In the genomic region with DNA sequence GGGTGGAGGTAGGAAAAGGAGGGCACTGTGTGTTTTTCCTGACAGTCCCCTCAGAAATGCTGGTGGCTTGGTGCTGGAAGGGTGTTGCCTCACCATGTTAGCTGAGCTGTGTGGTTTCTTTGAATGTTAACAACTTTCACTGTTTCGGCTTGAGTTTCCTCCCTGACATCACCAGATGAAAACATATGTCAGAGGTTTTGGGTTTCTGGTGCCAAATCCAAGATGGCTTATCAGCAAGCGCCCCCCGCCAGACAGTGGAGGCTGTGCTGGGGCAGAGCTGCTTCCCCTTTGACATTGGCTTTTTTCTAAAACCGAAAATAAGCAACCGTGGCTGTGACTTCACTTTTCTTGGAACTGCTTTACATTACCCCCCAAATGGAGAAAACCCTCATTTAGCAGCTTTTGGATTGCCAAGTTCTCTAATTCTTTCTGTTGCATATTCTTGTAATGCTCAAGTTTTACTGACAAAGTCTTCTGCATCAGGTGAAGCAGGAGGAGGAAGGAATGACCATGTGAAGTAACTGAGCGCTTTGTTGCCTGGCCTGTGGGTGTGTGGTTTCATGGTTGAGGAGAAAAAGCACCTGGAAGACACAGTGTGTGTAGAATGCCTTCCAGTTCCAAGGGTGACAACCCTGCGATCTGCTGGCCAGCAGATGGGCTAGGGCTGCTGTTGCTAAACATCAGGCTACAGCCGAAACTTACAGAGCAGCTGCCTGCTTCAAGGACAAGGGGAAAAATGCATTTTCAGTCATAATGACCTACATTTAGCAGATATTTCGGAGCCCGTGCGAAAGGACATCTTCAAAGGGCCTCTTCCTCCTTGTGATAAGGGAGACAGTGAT, we compare ENCODE assay signal across 1 cellular context.
TF ChIP-seq lines count a peak whose summit lies in the region.

No MANE protein-coding gene starts in this region.

TF ChIP-seq in GM12878, 131 proteins besides CTCF, POLR2A, EP300 and RAD21 (continued from another document and continues in another):
- TF ChIP-seq, protein P1, sequence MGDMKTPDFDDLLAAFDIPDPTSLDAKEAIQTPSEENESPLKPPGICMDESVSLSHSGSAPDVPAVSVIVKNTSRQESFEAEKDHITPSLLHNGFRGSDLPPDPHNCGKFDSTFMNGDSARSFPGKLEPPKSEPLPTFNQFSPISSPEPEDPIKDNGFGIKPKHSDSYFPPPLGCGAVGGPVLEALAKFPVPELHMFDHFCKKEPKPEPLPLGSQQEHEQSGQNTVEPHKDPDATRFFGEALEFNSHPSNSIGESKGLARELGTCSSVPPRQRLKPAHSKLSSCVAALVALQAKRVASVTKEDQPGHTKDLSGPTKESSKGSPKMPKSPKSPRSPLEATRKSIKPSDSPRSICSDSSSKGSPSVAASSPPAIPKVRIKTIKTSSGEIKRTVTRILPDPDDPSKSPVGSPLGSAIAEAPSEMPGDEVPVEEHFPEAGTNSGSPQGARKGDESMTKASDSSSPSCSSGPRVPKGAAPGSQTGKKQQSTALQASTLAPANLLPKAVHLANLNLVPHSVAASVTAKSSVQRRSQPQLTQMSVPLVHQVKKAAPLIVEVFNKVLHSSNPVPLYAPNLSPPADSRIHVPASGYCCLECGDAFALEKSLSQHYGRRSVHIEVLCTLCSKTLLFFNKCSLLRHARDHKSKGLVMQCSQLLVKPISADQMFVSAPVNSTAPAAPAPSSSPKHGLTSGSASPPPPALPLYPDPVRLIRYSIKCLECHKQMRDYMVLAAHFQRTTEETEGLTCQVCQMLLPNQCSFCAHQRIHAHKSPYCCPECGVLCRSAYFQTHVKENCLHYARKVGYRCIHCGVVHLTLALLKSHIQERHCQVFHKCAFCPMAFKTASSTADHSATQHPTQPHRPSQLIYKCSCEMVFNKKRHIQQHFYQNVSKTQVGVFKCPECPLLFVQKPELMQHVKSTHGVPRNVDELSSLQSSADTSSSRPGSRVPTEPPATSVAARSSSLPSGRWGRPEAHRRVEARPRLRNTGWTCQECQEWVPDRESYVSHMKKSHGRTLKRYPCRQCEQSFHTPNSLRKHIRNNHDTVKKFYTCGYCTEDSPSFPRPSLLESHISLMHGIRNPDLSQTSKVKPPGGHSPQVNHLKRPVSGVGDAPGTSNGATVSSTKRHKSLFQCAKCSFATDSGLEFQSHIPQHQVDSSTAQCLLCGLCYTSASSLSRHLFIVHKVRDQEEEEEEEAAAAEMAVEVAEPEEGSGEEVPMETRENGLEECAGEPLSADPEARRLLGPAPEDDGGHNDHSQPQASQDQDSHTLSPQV (IDR thresholded peaks at IDR 0.05) = peak; percentile 76
- TF ChIP-seq, protein P2, sequence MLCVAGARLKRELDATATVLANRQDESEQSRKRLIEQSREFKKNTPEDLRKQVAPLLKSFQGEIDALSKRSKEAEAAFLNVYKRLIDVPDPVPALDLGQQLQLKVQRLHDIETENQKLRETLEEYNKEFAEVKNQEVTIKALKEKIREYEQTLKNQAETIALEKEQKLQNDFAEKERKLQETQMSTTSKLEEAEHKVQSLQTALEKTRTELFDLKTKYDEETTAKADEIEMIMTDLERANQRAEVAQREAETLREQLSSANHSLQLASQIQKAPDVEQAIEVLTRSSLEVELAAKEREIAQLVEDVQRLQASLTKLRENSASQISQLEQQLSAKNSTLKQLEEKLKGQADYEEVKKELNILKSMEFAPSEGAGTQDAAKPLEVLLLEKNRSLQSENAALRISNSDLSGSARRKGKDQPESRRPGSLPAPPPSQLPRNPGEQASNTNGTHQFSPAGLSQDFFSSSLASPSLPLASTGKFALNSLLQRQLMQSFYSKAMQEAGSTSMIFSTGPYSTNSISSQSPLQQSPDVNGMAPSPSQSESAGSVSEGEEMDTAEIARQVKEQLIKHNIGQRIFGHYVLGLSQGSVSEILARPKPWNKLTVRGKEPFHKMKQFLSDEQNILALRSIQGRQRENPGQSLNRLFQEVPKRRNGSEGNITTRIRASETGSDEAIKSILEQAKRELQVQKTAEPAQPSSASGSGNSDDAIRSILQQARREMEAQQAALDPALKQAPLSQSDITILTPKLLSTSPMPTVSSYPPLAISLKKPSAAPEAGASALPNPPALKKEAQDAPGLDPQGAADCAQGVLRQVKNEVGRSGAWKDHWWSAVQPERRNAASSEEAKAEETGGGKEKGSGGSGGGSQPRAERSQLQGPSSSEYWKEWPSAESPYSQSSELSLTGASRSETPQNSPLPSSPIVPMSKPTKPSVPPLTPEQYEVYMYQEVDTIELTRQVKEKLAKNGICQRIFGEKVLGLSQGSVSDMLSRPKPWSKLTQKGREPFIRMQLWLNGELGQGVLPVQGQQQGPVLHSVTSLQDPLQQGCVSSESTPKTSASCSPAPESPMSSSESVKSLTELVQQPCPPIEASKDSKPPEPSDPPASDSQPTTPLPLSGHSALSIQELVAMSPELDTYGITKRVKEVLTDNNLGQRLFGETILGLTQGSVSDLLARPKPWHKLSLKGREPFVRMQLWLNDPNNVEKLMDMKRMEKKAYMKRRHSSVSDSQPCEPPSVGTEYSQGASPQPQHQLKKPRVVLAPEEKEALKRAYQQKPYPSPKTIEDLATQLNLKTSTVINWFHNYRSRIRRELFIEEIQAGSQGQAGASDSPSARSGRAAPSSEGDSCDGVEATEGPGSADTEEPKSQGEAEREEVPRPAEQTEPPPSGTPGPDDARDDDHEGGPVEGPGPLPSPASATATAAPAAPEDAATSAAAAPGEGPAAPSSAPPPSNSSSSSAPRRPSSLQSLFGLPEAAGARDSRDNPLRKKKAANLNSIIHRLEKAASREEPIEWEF (IDR thresholded peaks at IDR 0.05; ENCODE audit: insufficient replicate concordance, low read depth, low read length) = peak; percentile 37
- TF ChIP-seq, protein P3, sequence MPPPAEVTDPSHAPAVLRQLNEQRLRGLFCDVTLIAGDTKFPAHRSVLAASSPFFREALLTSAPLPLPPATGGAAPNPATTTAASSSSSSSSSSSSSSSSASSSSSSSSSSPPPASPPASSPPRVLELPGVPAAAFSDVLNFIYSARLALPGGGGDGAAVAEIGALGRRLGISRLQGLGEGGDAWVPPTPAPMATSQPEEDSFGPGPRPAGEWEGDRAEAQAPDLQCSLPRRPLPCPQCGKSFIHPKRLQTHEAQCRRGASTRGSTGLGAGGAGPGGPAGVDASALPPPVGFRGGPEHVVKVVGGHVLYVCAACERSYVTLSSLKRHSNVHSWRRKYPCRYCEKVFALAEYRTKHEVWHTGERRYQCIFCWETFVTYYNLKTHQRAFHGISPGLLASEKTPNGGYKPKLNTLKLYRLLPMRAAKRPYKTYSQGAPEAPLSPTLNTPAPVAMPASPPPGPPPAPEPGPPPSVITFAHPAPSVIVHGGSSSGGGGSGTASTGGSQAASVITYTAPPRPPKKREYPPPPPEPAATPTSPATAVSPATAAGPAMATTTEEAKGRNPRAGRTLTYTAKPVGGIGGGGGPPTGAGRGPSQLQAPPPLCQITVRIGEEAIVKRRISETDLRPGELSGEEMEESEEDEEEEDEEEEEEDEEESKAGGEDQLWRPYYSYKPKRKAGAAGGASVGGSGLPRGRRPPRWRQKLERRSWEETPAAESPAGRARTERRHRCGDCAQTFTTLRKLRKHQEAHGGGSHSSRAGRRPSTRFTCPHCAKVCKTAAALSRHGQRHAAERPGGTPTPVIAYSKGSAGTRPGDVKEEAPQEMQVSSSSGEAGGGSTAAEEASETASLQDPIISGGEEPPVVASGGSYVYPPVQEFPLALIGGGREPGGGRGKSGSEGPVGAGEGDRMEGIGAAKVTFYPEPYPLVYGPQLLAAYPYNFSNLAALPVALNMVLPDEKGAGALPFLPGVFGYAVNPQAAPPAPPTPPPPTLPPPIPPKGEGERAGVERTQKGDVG (CRISPR knock-in tag; IDR thresholded peaks at IDR 0.05) = no peak
- TF ChIP-seq RUNX3 (IDR thresholded peaks at IDR 0.05; ENCODE audit: low read length) (no peak), PAX8 (IDR thresholded peaks at IDR 0.05) (peak; percentile 55; the same call in 1 of the 2 replicates), IKZF2 (IDR thresholded peaks at IDR 0.05) (peak; percentile 83 to 85), JUNB (IDR thresholded peaks at IDR 0.05) (peak; percentile 25), JUND (IDR thresholded peaks at IDR 0.05; ENCODE audit: low read depth, low read length) (peak; percentile 55; the same call in 1 of the 2 replicates), HCFC1 (IDR thresholded peaks at IDR 0.05; ENCODE audit: low read length) (no peak), EZH2 (IDR thresholded peaks at IDR 0.05; ENCODE audit: borderline replicate concordance, control insufficient read depth, low read depth, low read length) (no peak), FOXM1 (IDR thresholded peaks at IDR 0.05; ENCODE audit: low read depth, low read length) (no peak), PAX5 (IDR thresholded peaks at IDR 0.05; ENCODE audit: borderline replicate concordance, low read depth, low read length) (peak; percentile 89), CBX3 (IDR thresholded peaks at IDR 0.05; ENCODE audit: borderline replicate concordance, low read depth) (no peak), SMC3 (IDR thresholded peaks at IDR 0.05; ENCODE audit: borderline replicate concordance, low read length) (peak; percentile 39; the same call in 1 of the 2 replicates), POLR2AphosphoS2 (IDR thresholded peaks at IDR 0.05; ENCODE audit: low read depth, low read length) (no peak; the same call in 1 of the 2 replicates), ZNF217 (IDR thresholded peaks at IDR 0.05) (no peak), HDAC2 (IDR thresholded peaks at IDR 0.05) (no peak), MXI1 (IDR thresholded peaks at IDR 0.05; ENCODE audit: low read depth, low read length) (no peak), TCF3 (IDR thresholded peaks at IDR 0.05; ENCODE audit: borderline replicate concordance, insufficient read depth, low read depth, low read length) (peak; percentile 79; the same call in 1 of the 2 replicates), CREB1 (IDR thresholded peaks at IDR 0.05; ENCODE audit: low read depth) (no peak), CHD1 (IDR thresholded peaks at IDR 0.05; ENCODE audit: low read depth, low read length) (no peak; the same call in 1 of the 2 replicates), TAF1 (IDR thresholded peaks at IDR 0.05; ENCODE audit: borderline replicate concordance, low read depth, low read length) (0 out of 2 replicates have a peak, but pooled peaks have one; percentile 31)
- TF ChIP-seq, protein P4, sequence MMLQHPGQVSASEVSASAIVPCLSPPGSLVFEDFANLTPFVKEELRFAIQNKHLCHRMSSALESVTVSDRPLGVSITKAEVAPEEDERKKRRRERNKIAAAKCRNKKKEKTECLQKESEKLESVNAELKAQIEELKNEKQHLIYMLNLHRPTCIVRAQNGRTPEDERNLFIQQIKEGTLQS (IDR thresholded peaks at IDR 0.05; ENCODE audit: borderline replicate concordance, extremely low read depth, low read depth, low read length) = no peak
- TF ChIP-seq, protein P5, sequence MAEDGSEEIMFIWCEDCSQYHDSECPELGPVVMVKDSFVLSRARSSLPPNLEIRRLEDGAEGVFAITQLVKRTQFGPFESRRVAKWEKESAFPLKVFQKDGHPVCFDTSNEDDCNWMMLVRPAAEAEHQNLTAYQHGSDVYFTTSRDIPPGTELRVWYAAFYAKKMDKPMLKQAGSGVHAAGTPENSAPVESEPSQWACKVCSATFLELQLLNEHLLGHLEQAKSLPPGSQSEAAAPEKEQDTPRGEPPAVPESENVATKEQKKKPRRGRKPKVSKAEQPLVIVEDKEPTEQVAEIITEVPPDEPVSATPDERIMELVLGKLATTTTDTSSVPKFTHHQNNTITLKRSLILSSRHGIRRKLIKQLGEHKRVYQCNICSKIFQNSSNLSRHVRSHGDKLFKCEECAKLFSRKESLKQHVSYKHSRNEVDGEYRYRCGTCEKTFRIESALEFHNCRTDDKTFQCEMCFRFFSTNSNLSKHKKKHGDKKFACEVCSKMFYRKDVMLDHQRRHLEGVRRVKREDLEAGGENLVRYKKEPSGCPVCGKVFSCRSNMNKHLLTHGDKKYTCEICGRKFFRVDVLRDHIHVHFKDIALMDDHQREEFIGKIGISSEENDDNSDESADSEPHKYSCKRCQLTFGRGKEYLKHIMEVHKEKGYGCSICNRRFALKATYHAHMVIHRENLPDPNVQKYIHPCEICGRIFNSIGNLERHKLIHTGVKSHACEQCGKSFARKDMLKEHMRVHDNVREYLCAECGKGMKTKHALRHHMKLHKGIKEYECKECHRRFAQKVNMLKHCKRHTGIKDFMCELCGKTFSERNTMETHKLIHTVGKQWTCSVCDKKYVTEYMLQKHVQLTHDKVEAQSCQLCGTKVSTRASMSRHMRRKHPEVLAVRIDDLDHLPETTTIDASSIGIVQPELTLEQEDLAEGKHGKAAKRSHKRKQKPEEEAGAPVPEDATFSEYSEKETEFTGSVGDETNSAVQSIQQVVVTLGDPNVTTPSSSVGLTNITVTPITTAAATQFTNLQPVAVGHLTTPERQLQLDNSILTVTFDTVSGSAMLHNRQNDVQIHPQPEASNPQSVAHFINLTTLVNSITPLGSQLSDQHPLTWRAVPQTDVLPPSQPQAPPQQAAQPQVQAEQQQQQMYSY (CRISPR knock-in tag; IDR thresholded peaks at IDR 0.05) = no peak
- TF ChIP-seq, protein P6, sequence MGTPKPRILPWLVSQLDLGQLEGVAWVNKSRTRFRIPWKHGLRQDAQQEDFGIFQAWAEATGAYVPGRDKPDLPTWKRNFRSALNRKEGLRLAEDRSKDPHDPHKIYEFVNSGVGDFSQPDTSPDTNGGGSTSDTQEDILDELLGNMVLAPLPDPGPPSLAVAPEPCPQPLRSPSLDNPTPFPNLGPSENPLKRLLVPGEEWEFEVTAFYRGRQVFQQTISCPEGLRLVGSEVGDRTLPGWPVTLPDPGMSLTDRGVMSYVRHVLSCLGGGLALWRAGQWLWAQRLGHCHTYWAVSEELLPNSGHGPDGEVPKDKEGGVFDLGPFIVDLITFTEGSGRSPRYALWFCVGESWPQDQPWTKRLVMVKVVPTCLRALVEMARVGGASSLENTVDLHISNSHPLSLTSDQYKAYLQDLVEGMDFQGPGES (IDR thresholded peaks at IDR 0.05) = no peak
- TF ChIP-seq, protein P7, sequence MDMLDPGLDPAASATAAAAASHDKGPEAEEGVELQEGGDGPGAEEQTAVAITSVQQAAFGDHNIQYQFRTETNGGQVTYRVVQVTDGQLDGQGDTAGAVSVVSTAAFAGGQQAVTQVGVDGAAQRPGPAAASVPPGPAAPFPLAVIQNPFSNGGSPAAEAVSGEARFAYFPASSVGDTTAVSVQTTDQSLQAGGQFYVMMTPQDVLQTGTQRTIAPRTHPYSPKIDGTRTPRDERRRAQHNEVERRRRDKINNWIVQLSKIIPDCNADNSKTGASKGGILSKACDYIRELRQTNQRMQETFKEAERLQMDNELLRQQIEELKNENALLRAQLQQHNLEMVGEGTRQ (IDR thresholded peaks at IDR 0.05; ENCODE audit: borderline replicate concordance, low read depth, low read length) = no peak
- TF ChIP-seq, protein P8, sequence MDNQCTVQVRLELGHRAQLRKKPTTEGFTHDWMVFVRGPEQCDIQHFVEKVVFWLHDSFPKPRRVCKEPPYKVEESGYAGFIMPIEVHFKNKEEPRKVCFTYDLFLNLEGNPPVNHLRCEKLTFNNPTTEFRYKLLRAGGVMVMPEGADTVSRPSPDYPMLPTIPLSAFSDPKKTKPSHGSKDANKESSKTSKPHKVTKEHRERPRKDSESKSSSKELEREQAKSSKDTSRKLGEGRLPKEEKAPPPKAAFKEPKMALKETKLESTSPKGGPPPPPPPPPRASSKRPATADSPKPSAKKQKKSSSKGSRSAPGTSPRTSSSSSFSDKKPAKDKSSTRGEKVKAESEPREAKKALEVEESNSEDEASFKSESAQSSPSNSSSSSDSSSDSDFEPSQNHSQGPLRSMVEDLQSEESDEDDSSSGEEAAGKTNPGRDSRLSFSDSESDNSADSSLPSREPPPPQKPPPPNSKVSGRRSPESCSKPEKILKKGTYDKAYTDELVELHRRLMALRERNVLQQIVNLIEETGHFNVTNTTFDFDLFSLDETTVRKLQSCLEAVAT (IDR thresholded peaks at IDR 0.05) = no peak
- TF ChIP-seq, protein P9, sequence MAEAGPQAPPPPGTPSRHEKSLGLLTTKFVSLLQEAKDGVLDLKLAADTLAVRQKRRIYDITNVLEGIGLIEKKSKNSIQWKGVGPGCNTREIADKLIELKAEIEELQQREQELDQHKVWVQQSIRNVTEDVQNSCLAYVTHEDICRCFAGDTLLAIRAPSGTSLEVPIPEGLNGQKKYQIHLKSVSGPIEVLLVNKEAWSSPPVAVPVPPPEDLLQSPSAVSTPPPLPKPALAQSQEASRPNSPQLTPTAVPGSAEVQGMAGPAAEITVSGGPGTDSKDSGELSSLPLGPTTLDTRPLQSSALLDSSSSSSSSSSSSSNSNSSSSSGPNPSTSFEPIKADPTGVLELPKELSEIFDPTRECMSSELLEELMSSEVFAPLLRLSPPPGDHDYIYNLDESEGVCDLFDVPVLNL (IDR thresholded peaks at IDR 0.05; ENCODE audit: low read depth, low read length) = no peak
